1 cellular context compared by ENCODE assay signal in genomic region chr11:69796063-69796462, GRCh38.
TF ChIP-seq lines count a peak whose summit lies in the region.

No MANE protein-coding gene starts in this region.

TF ChIP-seq in H1, 55 proteins besides CTCF, POLR2A, EP300 and RAD21:
- TF ChIP-seq SIX5 (IDR thresholded peaks at IDR 0.05; ENCODE audit: low read depth, low read length) (no peak), ATF3 (IDR thresholded peaks at IDR 0.05; ENCODE audit: insufficient read depth, low read depth, low read length) (no peak), NRF1 (IDR thresholded peaks at IDR 0.05; ENCODE audit: low read depth, low read length) (no peak), TAF7 (optimal IDR thresholded peaks at IDR 0.05; ENCODE audit: borderline replicate concordance, low read depth, low read length) (no peak), KDM4A (IDR thresholded peaks at IDR 0.05; ENCODE audit: low read depth, low read length, severe bottlenecking) (no peak), MAX (IDR thresholded peaks at IDR 0.05) (no peak)
TF ChIP-seq in H1: peak in this region for 0.
